2 cellular contexts compared by ENCODE assay signal in the genomic region with DNA sequence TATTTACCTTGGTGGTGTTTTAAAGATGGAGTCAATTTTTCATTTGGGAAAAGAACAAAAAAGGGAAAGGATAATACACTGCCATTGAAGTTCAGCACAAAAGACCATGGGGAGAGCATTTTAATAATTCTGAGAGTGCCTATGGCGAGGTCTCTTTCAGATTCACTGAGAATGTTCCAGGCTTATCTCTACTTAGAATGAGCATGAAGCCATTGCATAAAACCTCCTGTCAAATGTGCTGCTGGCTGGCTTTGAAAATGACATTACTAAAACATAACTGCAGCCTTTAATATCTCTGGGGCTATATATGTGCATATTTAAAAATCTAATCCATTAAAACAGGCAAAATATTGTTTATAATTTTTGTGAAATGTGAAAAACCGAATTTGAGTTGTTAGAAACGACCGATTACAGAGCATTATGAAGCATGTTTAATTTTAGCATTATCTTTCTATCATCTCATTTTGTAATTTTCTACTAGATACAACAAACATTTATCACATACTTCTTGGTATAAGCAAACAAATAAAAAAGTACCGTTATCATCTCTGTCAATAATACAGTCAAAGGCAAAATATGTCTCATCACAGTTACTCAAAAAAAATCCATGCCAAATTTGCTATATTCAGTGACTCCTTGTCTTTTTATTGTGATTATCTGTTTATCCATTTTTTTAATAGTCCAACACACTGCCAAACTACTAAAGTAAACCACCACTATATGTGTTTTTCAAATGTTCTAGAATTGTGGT.
TF ChIP-seq lines count a peak whose summit lies in the region.

No MANE protein-coding gene starts in this region.

TF ChIP-seq in HCT116, 20 proteins besides CTCF, POLR2A, EP300 and RAD21:
- TF ChIP-seq TCF7L2 (IDR thresholded peaks at IDR 0.05; ENCODE audit: borderline replicate concordance, extremely low read depth, insufficient read depth, insufficient read length) (no peak), SRF (IDR thresholded peaks at IDR 0.05; ENCODE audit: low read depth) (no peak), YY1 (IDR thresholded peaks at IDR 0.05; ENCODE audit: extremely low read depth, insufficient replicate concordance, low read depth, low read length) (no peak), EGR1 (IDR thresholded peaks at IDR 0.05; ENCODE audit: low read depth) (no peak), CEBPB (IDR thresholded peaks at IDR 0.05; ENCODE audit: low read depth) (no peak), EZH2 (IDR thresholded peaks at IDR 0.05) (no peak), EZH2phosphoT487 (IDR thresholded peaks at IDR 0.05; ENCODE audit: borderline replicate concordance) (no peak), ZFX (IDR thresholded peaks at IDR 0.05) (no peak)
- TF ChIP-seq, protein P1, sequence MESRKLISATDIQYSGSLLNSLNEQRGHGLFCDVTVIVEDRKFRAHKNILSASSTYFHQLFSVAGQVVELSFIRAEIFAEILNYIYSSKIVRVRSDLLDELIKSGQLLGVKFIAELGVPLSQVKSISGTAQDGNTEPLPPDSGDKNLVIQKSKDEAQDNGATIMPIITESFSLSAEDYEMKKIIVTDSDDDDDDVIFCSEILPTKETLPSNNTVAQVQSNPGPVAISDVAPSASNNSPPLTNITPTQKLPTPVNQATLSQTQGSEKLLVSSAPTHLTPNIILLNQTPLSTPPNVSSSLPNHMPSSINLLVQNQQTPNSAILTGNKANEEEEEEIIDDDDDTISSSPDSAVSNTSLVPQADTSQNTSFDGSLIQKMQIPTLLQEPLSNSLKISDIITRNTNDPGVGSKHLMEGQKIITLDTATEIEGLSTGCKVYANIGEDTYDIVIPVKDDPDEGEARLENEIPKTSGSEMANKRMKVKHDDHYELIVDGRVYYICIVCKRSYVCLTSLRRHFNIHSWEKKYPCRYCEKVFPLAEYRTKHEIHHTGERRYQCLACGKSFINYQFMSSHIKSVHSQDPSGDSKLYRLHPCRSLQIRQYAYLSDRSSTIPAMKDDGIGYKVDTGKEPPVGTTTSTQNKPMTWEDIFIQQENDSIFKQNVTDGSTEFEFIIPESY (IDR thresholded peaks at IDR 0.05; ENCODE audit: extremely low read depth, insufficient replicate concordance, low read length), result no peak

TF ChIP-seq in endothelial cell of umbilical vein, 7 proteins besides CTCF, POLR2A, EP300 and RAD21:
- TF ChIP-seq FOS (IDR thresholded peaks at IDR 0.05; ENCODE audit: borderline replicate concordance, insufficient read depth, low read length) (no peak), MYC (IDR thresholded peaks at IDR 0.05; ENCODE audit: low read depth, low read length) (no peak), POLR2AphosphoS5 (IDR thresholded peaks at IDR 0.05; ENCODE audit: insufficient read depth, low read depth, low read length) (no peak), GATA2 (IDR thresholded peaks at IDR 0.05; ENCODE audit: insufficient read depth, insufficient read length, low read depth, low read length) (no peak), JUN (IDR thresholded peaks at IDR 0.05; ENCODE audit: borderline replicate concordance, insufficient read depth, insufficient read length, low read depth) (no peak), EZH2 (IDR thresholded peaks at IDR 0.05; ENCODE audit: borderline replicate concordance, low read depth, low read length, severe bottlenecking) (no peak)
- TF ChIP-seq, protein P2, sequence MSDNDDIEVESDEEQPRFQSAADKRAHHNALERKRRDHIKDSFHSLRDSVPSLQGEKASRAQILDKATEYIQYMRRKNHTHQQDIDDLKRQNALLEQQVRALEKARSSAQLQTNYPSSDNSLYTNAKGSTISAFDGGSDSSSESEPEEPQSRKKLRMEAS (IDR thresholded peaks at IDR 0.05; ENCODE audit: insufficient read depth, insufficient read length), result no peak
